ENCODE assay signal across 22 cellular contexts in genomic region chr12:79596719-79597350, GRCh38.
"Had no signal": no experiment of that assay in that cellular context is flagged by ENCODE, and none has a peak within 500 bp of the region (broad histone marks: within the 10 kb centered on the region; RNA-seq: fewer than 3 reads in every experiment).

No MANE protein-coding gene starts in this region.

- H3K9me3 Mint-ChIP-seq: neural crest cell; stimulated activated effector memory CD8-positive, alpha-beta T cell treated with anti-CD3 and anti-CD28 coated beads, Interleukin-12 subunit alpha, Interleukin-12 subunit beta, amount 100 ng/mL, for 72 hours had no signal

- H3K36me3 Mint-ChIP-seq: naive thymus-derived CD8-positive, alpha-beta T cell; stimulated activated effector memory CD8-positive, alpha-beta T cell treated with anti-CD3 and anti-CD28 coated beads, Interleukin-12 subunit alpha, Interleukin-12 subunit beta, amount 100 ng/mL, for 72 hours had no signal

- H3K36me3 ChIP-seq: gastrocnemius medialis, neutrophil, prostate gland, right atrium auricular region, sigmoid colon, thyroid gland had no signal

- ATAC-seq: esophagus mucosa; gastrocnemius medialis; naive thymus-derived CD8-positive, alpha-beta T cell; stimulated activated effector memory CD8-positive, alpha-beta T cell treated with anti-CD3 and anti-CD28 coated beads, Interleukin-12 subunit alpha, Interleukin-12 subunit beta, amount 100 ng/mL, for 72 hours had no signal

- H3K27ac Mint-ChIP-seq: naive thymus-derived CD8-positive, alpha-beta T cell; stimulated activated effector memory CD8-positive, alpha-beta T cell treated with anti-CD3 and anti-CD28 coated beads, Interleukin-12 subunit alpha, Interleukin-12 subunit beta, amount 100 ng/mL, for 72 hours had no signal

- H3K4me1 Mint-ChIP-seq: neural crest cell; stimulated activated effector memory CD8-positive, alpha-beta T cell treated with anti-CD3 and anti-CD28 coated beads, Interleukin-12 subunit alpha, Interleukin-12 subunit beta, amount 100 ng/mL, for 72 hours had no signal

- H3K9me3 ChIP-seq: gastrocnemius medialis, neutrophil, prostate gland, right atrium auricular region, sigmoid colon, stomach, thyroid gland had no signal

- H3K4me3 ChIP-seq: dorsolateral prefrontal cortex, gastrocnemius medialis, prostate gland, right atrium auricular region, sigmoid colon, stomach, thyroid gland had no signal

- H3K27ac ChIP-seq: dorsolateral prefrontal cortex, epithelial cell of prostate, gastrocnemius medialis, neutrophil, prostate gland, right atrium auricular region, sigmoid colon, stomach, thyroid gland had no signal

- DNase-seq: dorsolateral prefrontal cortex; effector CD4-positive, alpha-beta T cell; foreskin fibroblast; gastrocnemius medialis; head of caudate nucleus; mesenchymal stem cell; midbrain; naive thymus-derived CD8-positive, alpha-beta T cell; sigmoid colon; stimulated activated CD4-positive, alpha-beta T cell treated with anti-CD3 and anti-CD28 coated beads, Interleukin-2, amount 100 ng/mL, for 24 hours; stimulated activated CD4-positive, alpha-beta T cell treated with anti-CD3 and anti-CD28 coated beads, Interleukin-4, amount 100 ng/mL, for 24 hours; stimulated activated naive CD4-positive, alpha-beta T cell treated with Interleukin-2 at 50 U/mL for 16 hours; stomach; thyroid gland; trophoblast cell had no signal

- H3K4me1 ChIP-seq: gastrocnemius medialis, prostate gland, right atrium auricular region, stomach had no signal

- H3K27me3 ChIP-seq: dorsolateral prefrontal cortex, gastrocnemius medialis, neutrophil, right atrium auricular region, sigmoid colon, stomach, thyroid gland had no signal

- H3K4me3 Mint-ChIP-seq: naive thymus-derived CD8-positive, alpha-beta T cell; neural crest cell; stimulated activated effector memory CD8-positive, alpha-beta T cell treated with anti-CD3 and anti-CD28 coated beads, Interleukin-12 subunit alpha, Interleukin-12 subunit beta, amount 100 ng/mL, for 72 hours had no signal
